8 cellular contexts compared by ENCODE assay signal in genomic region chr18:13500891-13501887, GRCh38.
A peak's percentile ranks its signal among the peaks of the same experiment; 100 is the strongest.
DNase-seq lines count a peak whose midpoint lies in the region; ATAC-seq and TF ChIP-seq lines count a peak whose summit lies in the region.

No MANE protein-coding gene starts in this region.

- H3K27me3 Mint-ChIP-seq in activated CD4-positive, alpha-beta memory T cell treated with anti-CD3 and anti-CD28 coated beads, Interleukin-2, amount 10 ng/mL, durations not matched to agents 7 days and 5 days = no peaks in the 10 kb centered on the region

- H3K4me3 ChIP-seq in right lobe of liver (no peak overlapping the region), esophagus squamous epithelium (no peak overlapping the region), BE2C (ENCODE audit: low read depth, low read length) (no peak overlapping the region)

- H3K27me3 ChIP-seq in right lobe of liver (no peaks in the 10 kb centered on the region), esophagus squamous epithelium (peaks cover 0 to 15% (median 0%) of the 10 kb centered on the region in 4 donors), BE2C (no peaks in the 10 kb centered on the region)

- DNase-seq in Ammon's horn (ENCODE audit: low spot score) = peak; percentile 86
- peak; percentile 26 for DNase-seq in NCI-H1417 treated with DMSO at 0.1 percent for 48 hours (lab: John Stamatoyannopoulos, UW)
- DNase-seq in caudate nucleus (lab: John Stamatoyannopoulos, UW) = peak in 12 of 61 donors; percentile 15 to 84 (median 28)
- peak; percentile 61 to 84 (median 69) for DNase-seq in right lobe of liver
- DNase-seq in esophagus squamous epithelium (lab: John Stamatoyannopoulos, UW) = no peak
- DNase-seq in BE2C = no peak
- no peak for DNase-seq in NCI-H82 (lab: John Stamatoyannopoulos, UW)
- no peak for DNase-seq in activated CD4-positive, alpha-beta memory T cell treated with anti-CD3 and anti-CD28 coated beads, Interleukin-2, amount 10 ng/mL, durations not matched to agents 7 days and 5 days

- CTCF ChIA-PET in activated CD4-positive, alpha-beta memory T cell treated with anti-CD3 and anti-CD28 coated beads, Interleukin-2, amount 10 ng/mL, durations not matched to agents 7 days and 5 days (lab: Charles Lee) = interaction anchor here (0.9 to 1.5 kb wide), 6 partner anchors 18 to 341 kb away, joined by 3 to 7 read pairs (median 3); no protein-coding TSS in a partner anchor

- POLR2A ChIA-PET in activated CD4-positive, alpha-beta memory T cell treated with anti-CD3 and anti-CD28 coated beads, Interleukin-2, amount 10 ng/mL, durations not matched to agents 7 days and 5 days (lab: Charles Lee) = interaction anchor here (0.7 to 1.3 kb wide), 3 partner anchors 37 to 124 kb away, joined by 3 to 6 read pairs (median 3); no protein-coding TSS in a partner anchor

- H3K27ac Mint-ChIP-seq in activated CD4-positive, alpha-beta memory T cell treated with anti-CD3 and anti-CD28 coated beads, Interleukin-2, amount 10 ng/mL, durations not matched to agents 7 days and 5 days = no peak overlapping the region

- WGBS in right lobe of liver (ENCODE audit: insufficient coverage, low coverage, low lambda C conversion rate, missing lambda C conversion rate) = 42% methylated on average over 15 of the region's 16 CpGs
- 34 to 38% methylated on average over 14 to 16 of the region's 16 CpGs for WGBS in esophagus squamous epithelium, 2 donors

- intact Hi-C loops in right lobe of liver (cut with DNase I) (no loop called here), esophagus squamous epithelium (cut with DNase I) (no loop called here)

- no peaks in the 10 kb centered on the region for H3K9me3 ChIP-seq in right lobe of liver
- H3K9me3 ChIP-seq in esophagus squamous epithelium = peaks cover 0 to 10% (median 0%) of the 10 kb centered on the region in 3 donors
- H3K9me3 ChIP-seq in BE2C = no peaks in the 10 kb centered on the region

- peaks cover 32% of the 10 kb centered on the region for H3K4me1 Mint-ChIP-seq in activated CD4-positive, alpha-beta memory T cell treated with anti-CD3 and anti-CD28 coated beads, Interleukin-2, amount 10 ng/mL, durations not matched to agents 7 days and 5 days

- peaks cover 0 to 25% (median 12%) of the 10 kb centered on the region in 4 donors for H3K4me1 ChIP-seq in right lobe of liver
- H3K4me1 ChIP-seq in esophagus squamous epithelium = peaks cover 0 to 19% (median 4%) of the 10 kb centered on the region in 3 donors
- no peaks in the 10 kb centered on the region for H3K4me1 ChIP-seq in BE2C

- H3K27ac ChIP-seq in caudate nucleus (ENCODE audit: low read depth, low read length) = peak overlapping the region; percentile 6
- H3K27ac ChIP-seq in right lobe of liver = peak overlapping the region; percentile 8 to 78 (median 26)
- H3K27ac ChIP-seq in esophagus squamous epithelium = no peak overlapping the region

- H3K36me3 ChIP-seq in right lobe of liver = no peaks in the 10 kb centered on the region
- H3K36me3 ChIP-seq in esophagus squamous epithelium = peaks cover 0 to 14% (median 0%) of the 10 kb centered on the region in 3 donors
- H3K36me3 ChIP-seq in BE2C = no peaks in the 10 kb centered on the region

- peak; percentile 88 to 92 (median 92) for ATAC-seq in right lobe of liver

- TF ChIP-seq POLR2A in right lobe of liver (IDR thresholded peaks at IDR 0.05) (no peak), esophagus squamous epithelium (IDR thresholded peaks at IDR 0.05) (no peak)

- no peak for TF ChIP-seq CTCF in right lobe of liver (IDR thresholded peaks at IDR 0.05)
- TF ChIP-seq CTCF in esophagus squamous epithelium (IDR thresholded peaks at IDR 0.05) = no peak
- TF ChIP-seq CTCF in BE2C (IDR thresholded peaks at IDR 0.05; ENCODE audit: low read depth, low read length) = no peak

- peaks cover 13% of the 10 kb centered on the region for H3K9me3 Mint-ChIP-seq in activated CD4-positive, alpha-beta memory T cell treated with anti-CD3 and anti-CD28 coated beads, Interleukin-2, amount 10 ng/mL, durations not matched to agents 7 days and 5 days

- H3K4me3 Mint-ChIP-seq in activated CD4-positive, alpha-beta memory T cell treated with anti-CD3 and anti-CD28 coated beads, Interleukin-2, amount 10 ng/mL, durations not matched to agents 7 days and 5 days = no peak overlapping the region

- peaks cover 25% of the 10 kb centered on the region for H3K36me3 Mint-ChIP-seq in activated CD4-positive, alpha-beta memory T cell treated with anti-CD3 and anti-CD28 coated beads, Interleukin-2, amount 10 ng/mL, durations not matched to agents 7 days and 5 days (ENCODE audit: low read depth)

Comparison
In these comparisons a context has a peak if more than half of its experiments do, and no peak if none do; other contexts are left out.
1. DNase-seq: peak in Ammon's horn (single experiment), NCI-H1417 treated with DMSO at 0.1 percent for 48 hours (single experiment) and right lobe of liver (3 of 3); none in esophagus squamous epithelium (single experiment), BE2C (single experiment), NCI-H82 (single experiment) and activated CD4-positive, alpha-beta memory T cell treated with anti-CD3 and anti-CD28 coated beads, Interleukin-2, amount 10 ng/mL, durations not matched to agents 7 days and 5 days (single experiment).
2. H3K27ac ChIP-seq: peak in caudate nucleus (single experiment) and right lobe of liver (3 of 3); none in esophagus squamous epithelium (0 of 4).